In the genomic region with DNA sequence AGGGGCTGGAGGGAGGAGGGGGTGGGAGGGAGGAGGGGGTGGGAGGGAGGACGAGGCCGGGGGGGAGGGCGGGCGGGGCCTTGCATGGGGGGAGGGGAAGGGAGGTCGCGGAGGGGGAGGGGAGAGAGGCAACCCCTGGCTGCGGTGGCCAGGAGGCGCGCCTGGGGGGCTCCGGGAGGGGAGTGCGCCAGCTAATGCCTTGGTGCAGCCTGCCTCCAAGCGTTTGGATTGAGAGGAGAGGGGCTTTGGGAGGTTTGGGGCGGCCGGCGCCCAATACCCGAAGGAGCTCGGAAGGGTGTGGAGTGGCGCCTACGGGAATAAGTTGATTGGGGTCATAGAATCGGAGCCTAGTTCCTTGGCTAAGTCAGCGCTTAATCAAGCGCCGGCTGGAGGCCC, we compare ENCODE assay signal across 8 cellular contexts. TPM values are rescaled to one million over a fixed set of nuclear protein-coding genes. Genes with fewer than 3 reads are reported as not detected.
DNase-seq lines count a peak whose midpoint lies in the region; ATAC-seq, FAIRE-seq and TF ChIP-seq lines count a peak whose summit lies in the region.

No MANE protein-coding gene starts in this region.

- H3K4me1 Mint-ChIP-seq in T-cell (peaks cover 46 to 56% (median 49%) of the 10 kb centered on the region in 3 donors), MCF 10A (ENCODE audit: insufficient read depth, unreplicated experiment) (peaks cover 46% of the 10 kb centered on the region)

- H3K4me1 ChIP-seq in small intestine (ENCODE audit: control insufficient read depth in 2 of 2, insufficient read depth in 1 of 2, low read depth in 1 of 2, low read length in 1 of 2) = peaks cover 5 to 8% of the 10 kb centered on the region in 2 donors

- POLR2A ChIA-PET in T-cell (lab: Charles Lee) = interaction anchor here in 1 of 2 donors (0.5 to 0.8 kb wide), 3 partner anchors 34 to 908 kb away, joined by 3 to 4 read pairs (median 3); no protein-coding TSS in a partner anchor
- POLR2A ChIA-PET in MCF 10A (lab: Yijun Ruan, JAX) = interaction anchor here (0.6 to 7.9 kb wide), 26 partner anchors 8 to 894 kb away, joined by 3 to 100 read pairs (median 4); a partner anchor contains a TSS

- CTCF ChIA-PET in T-cell (lab: Charles Lee) (interaction anchor here (0.6 to 1.1 kb wide), 8 partner anchors 16 to 1889 kb away, joined by 3 to 7 read pairs (median 3); a partner anchor contains a TSS), MCF 10A (lab: Yijun Ruan, JAX) (interaction anchor here (0.5 to 10.8 kb wide), 18 partner anchors 8 to 864 kb away, joined by 3 to 110 read pairs (median 4); a partner anchor contains a TSS)

- intact Hi-C loops in MCF 10A (cut with micrococcal nuclease) = loop anchor here (1.0 to 10.0 kb wide), 4 partner anchors 59 to 395 kb away; no protein-coding TSS in a partner anchor

- H3K9me3 Mint-ChIP-seq in T-cell (no peaks in the 10 kb centered on the region), MCF 10A (ENCODE audit: unreplicated experiment) (no peaks in the 10 kb centered on the region)

- peaks cover 4 to 8% of the 10 kb centered on the region in 2 donors for H3K27me3 Mint-ChIP-seq in T-cell
- no peaks in the 10 kb centered on the region for H3K27me3 Mint-ChIP-seq in MCF 10A (ENCODE audit: insufficient read depth, unreplicated experiment)

- H3K4me3 ChIP-seq in small intestine (ENCODE audit: low read depth in 1 of 2, low read length in 2 of 2) = peak overlapping the region; percentile 84 to 85

- FAIRE-seq in small intestine (lab: Jason Lieb, UNC) = no peak

- H3K9me3 ChIP-seq in small intestine (ENCODE audit: control insufficient read depth, low read depth) = no peaks in the 10 kb centered on the region

- H3K27ac ChIP-seq in small intestine (ENCODE audit: low read depth in 1 of 2, low read length in 1 of 2) = peak overlapping the region; percentile 96 to 98

- H3K36me3 ChIP-seq in small intestine (ENCODE audit: control insufficient read depth in 2 of 2, insufficient read depth in 2 of 2, low read length in 2 of 2) = peaks cover 3 to 6% of the 10 kb centered on the region in 2 donors

- H3K4me3 Mint-ChIP-seq in T-cell (peak overlapping the region; percentile 79 to 88 (median 87)), MCF 10A (ENCODE audit: unreplicated experiment) (peak overlapping the region; percentile 89)

- H3K27ac Mint-ChIP-seq in T-cell = peak overlapping the region; percentile 74 to 76
- peak overlapping the region; percentile 96 for H3K27ac Mint-ChIP-seq in MCF 10A (ENCODE audit: low read depth, unreplicated experiment)

- ATAC-seq in T-cell (replicated peaks in 1 of 4) (peak; percentile 7 to 14 (median 12)), HG03469 (IDR thresholded peaks at IDR 0.05; ENCODE audit: unreplicated experiment) (no peak)

- peaks cover 19% of the 10 kb centered on the region for H3K36me3 Mint-ChIP-seq in T-cell
- H3K36me3 Mint-ChIP-seq in MCF 10A (ENCODE audit: insufficient read depth, unreplicated experiment) = peaks cover 34% of the 10 kb centered on the region

- WGBS in small intestine, 3 donors = 0 to 1% (median 0%) methylated on average over 16 to 22 of the region's 23 CpGs

- TF ChIP-seq CTCF in MCF 10A (IDR thresholded peaks at IDR 0.05; ENCODE audit: unreplicated experiment) = no peak

- H3K27me3 ChIP-seq in small intestine (ENCODE audit: control insufficient read depth in 2 of 2, insufficient read depth in 2 of 2, low read length in 2 of 2) = no peaks in the 10 kb centered on the region

- DNase-seq in COR-L47 (lab: John Stamatoyannopoulos, UW) (peak; percentile 33), HK-2 (ENCODE audit: unreplicated experiment) (peak; percentile 28), T-cell (peak in 26 of 34 experiments; percentile 3 to 50 (median 22)), MCF 10A (ENCODE audit: unreplicated experiment) (peak; percentile 43), iPS-NIHi7 (ENCODE audit: extremely low spot score) (peak; percentile 70), small intestine (peak; percentile 47), SHP77 treated with DMSO at 0.1 percent for 48 hours (lab: John Stamatoyannopoulos, UW) (no peak)

- no TSS peak for BruUV-seq in MCF 10A (replicated peaks; lab: Mats Ljungman, UMichigan)

RNA-seq across cellular contexts. Expression of a gene that starts 0.5 kb away (rescaled TPM):
- total RNA-seq in T-cell (10 to 100 TPM; 37.8 to 49.4 (median 44.1) TPM), MCF 10A (2022) (162 and 168 TPM in 2 replicates)
- 100 to 1,000 TPM in 2 of 3 donors, 10 to 100 TPM in 1; 89.7 to 196 (median 125) TPM for polyA plus RNA-seq in small intestine
